22 cellular contexts compared by ENCODE assay signal in genomic region chr6:32903952-32904351, GRCh38. TPM values are rescaled to one million over a fixed set of nuclear protein-coding genes. Genes with fewer than 3 reads are reported as not detected.
A peak's percentile ranks its signal among the peaks of the same experiment; 100 is the strongest.
DNase-seq lines count a peak whose midpoint lies in the region; ATAC-seq, FAIRE-seq and TF ChIP-seq lines count a peak whose summit lies in the region.
"Had no signal": no experiment of that assay in that cellular context is flagged by ENCODE, and none has a peak within 500 bp of the region (broad histone marks: within the 10 kb centered on the region; RNA-seq: fewer than 3 reads in every experiment).

No MANE protein-coding gene starts in this region.

- H3K36me3 ChIP-seq in HEK293 (ENCODE audit: control insufficient read depth in 2 of 2, insufficient read depth in 1 of 2, low read length in 2 of 2) (peaks cover 0 to 9% of the 10 kb centered on the region in 2 experiments; a peak in 1 of 3 replicates), smooth muscle cell (ENCODE audit: low read depth) (no peaks in the 10 kb centered on the region)
- H3K36me3 ChIP-seq: BE2C had no signal

- no peaks in the 10 kb centered on the region for H3K27me3 ChIP-seq in smooth muscle cell (ENCODE audit: low read depth)
- H3K27me3 ChIP-seq: BLaER1 treated with 17β-estradiol and CSF1 and Interleukin-3, amounts not matched to agents 10 nM and 100 nM had no signal

- TF ChIP-seq POLR2A in A549 (IDR thresholded peaks at IDR 0.05; ENCODE audit: low read length): no peak

- H3K9ac ChIP-seq in smooth muscle cell (ENCODE audit: low read depth): no peak overlapping the region
- H3K9ac ChIP-seq: BLaER1 treated with 17β-estradiol and CSF1 and Interleukin-3, amounts not matched to agents 10 nM and 100 nM; GM23248 had no signal

- H3K27ac ChIP-seq in 22Rv1: peak overlapping the region; percentile 22
- H3K27ac ChIP-seq in A549: no peak overlapping the region
- no peak overlapping the region for H3K27ac ChIP-seq in HEK293 (ENCODE audit: extremely low read depth, low read depth, low read length)
- no peak overlapping the region for H3K27ac ChIP-seq in smooth muscle cell (ENCODE audit: low read depth)
- H3K27ac ChIP-seq: BLaER1 treated with 17β-estradiol and CSF1 and Interleukin-3, amounts not matched to agents 10 nM and 100 nM; GM23248 had no signal

- no peaks in the 10 kb centered on the region for H3K9me3 ChIP-seq in A549
- no peaks in the 10 kb centered on the region for H3K9me3 ChIP-seq in HEK293 (ENCODE audit: control insufficient read depth, insufficient read depth, low read depth, low read length)
- no peaks in the 10 kb centered on the region for H3K9me3 ChIP-seq in smooth muscle cell (replicated peaks; ENCODE audit: low read depth)
- H3K9me3 ChIP-seq: BE2C; BLaER1 treated with 17β-estradiol and CSF1 and Interleukin-3, amounts not matched to agents 10 nM and 100 nM had no signal

- no peak for ATAC-seq in A549

- H3K4me2 ChIP-seq in A549: peak overlapping the region; percentile 53; the same call in 2 of the 3 replicates
- H3K4me2 ChIP-seq in smooth muscle cell: no peak overlapping the region
- H3K4me2 ChIP-seq: BLaER1 treated with 17β-estradiol and CSF1 and Interleukin-3, amounts not matched to agents 10 nM and 100 nM had no signal

- H3K4me3 ChIP-seq in A549: no peak overlapping the region
- no peak overlapping the region for H3K4me3 ChIP-seq in HEK293 (ENCODE audit: low read depth, low read length)
- H3K4me3 ChIP-seq in smooth muscle cell: no peak overlapping the region
- H3K4me3 ChIP-seq: BLaER1 treated with 17β-estradiol and CSF1 and Interleukin-3, amounts not matched to agents 10 nM and 100 nM; GM23248 had no signal

- TF ChIP-seq RAD21 in A549 (conservative IDR thresholded peaks at IDR 0.05 in 1 of 2, IDR thresholded peaks at IDR 0.05 in 1 of 2): no peak

- H2AFZ ChIP-seq in smooth muscle cell (ENCODE audit: low read depth): no peak overlapping the region
- H2AFZ ChIP-seq: GM23248 had no signal

- POLR2A ChIA-PET in A549 (lab: Yijun Ruan, JAX): interaction anchor here (1.0 kb wide), 1 partner anchor 68 kb away, joined by 5 read pairs; no protein-coding TSS in a partner anchor
- POLR2A ChIA-PET in HEK293 (lab: Yijun Ruan, JAX): interaction anchor here (3.8 to 5.2 kb wide), 2 partner anchors 9 to 67 kb away, joined by 34 to 37 read pairs; no protein-coding TSS in a partner anchor

- CTCF ChIA-PET in A549 (lab: Yijun Ruan, JAX): interaction anchor here (0.8 to 3.3 kb wide), 8 partner anchors 10 to 82 kb away, joined by 3 to 10 read pairs (median 4); partner anchors contain the start of gene HLA-DMA
- CTCF ChIA-PET in HEK293 (lab: Yijun Ruan, JAX): interaction anchor here (0.6 to 6.0 kb wide), 12 partner anchors 9 to 1766 kb away, joined by 3 to 42 read pairs (median 3); partner anchors contain the start of gene HLA-DMA

- H4K20me1 ChIP-seq in smooth muscle cell (ENCODE audit: low read depth): no peaks in the 10 kb centered on the region
- H4K20me1 ChIP-seq: BLaER1 treated with 17β-estradiol and CSF1 and Interleukin-3, amounts not matched to agents 10 nM and 100 nM had no signal

- no peak for TF ChIP-seq EP300 in A549 (IDR thresholded peaks at IDR 0.05)

- TF ChIP-seq CTCF in 22Rv1 (IDR thresholded peaks at IDR 0.05) (no peak), A549 (IDR thresholded peaks at IDR 0.05) (no peak), HEK293 (tag by site-specific recombination; IDR thresholded peaks at IDR 0.05) (no peak), smooth muscle cell (IDR thresholded peaks at IDR 0.05; ENCODE audit: borderline replicate concordance, insufficient read depth, poor library complexity, severe bottlenecking) (no peak)

- H3K4me1 ChIP-seq in A549 (peaks cover 59% of the 10 kb centered on the region), HEK293 (ENCODE audit: control insufficient read depth, insufficient read depth, low read length) (peaks cover 11% of the 10 kb centered on the region), smooth muscle cell (ENCODE audit: low read depth) (no peaks in the 10 kb centered on the region)
- H3K4me1 ChIP-seq: BE2C; BLaER1 treated with 17β-estradiol and CSF1 and Interleukin-3, amounts not matched to agents 10 nM and 100 nM had no signal

- no peaks in the 10 kb centered on the region for H3F3A ChIP-seq in smooth muscle cell (ENCODE audit: low read depth)

- no peak for FAIRE-seq in A549 (lab: Jason Lieb, UNC)
- FAIRE-seq: A204.1, GM12891, GM18507, H1 had no signal

- H3K79me2 ChIP-seq in smooth muscle cell (ENCODE audit: low read depth): peaks cover 1% of the 10 kb centered on the region

- DNase-seq in A549 (ENCODE audit: low read depth in 1 of 2, low spot score in 1 of 2) (no peak), renal cortical epithelial cell (ENCODE audit: low read depth) (peak; percentile 9), SKM-1 treated with dmso at 0.1 percent for 144 hours (lab: John Stamatoyannopoulos, UW; ENCODE audit: unreplicated experiment) (no peak), smooth muscle cell (lab: John Stamatoyannopoulos, UW; ENCODE audit: unreplicated experiment) (no peak)
- DNase-seq: ACHN; AML-193; BE2C; CD4-positive, alpha-beta T cell; CD8-positive, alpha-beta memory T cell; DMS53; DMS79 treated with DMSO at 0.1 percent for 48 hours; GF-D8; GM23248; H7; HCEC 1CT had no signal

TF ChIP-seq in A549, 52 proteins besides CTCF, POLR2A, EP300 and RAD21 (continues in another document):
- no peak for TF ChIP-seq TFCP2L1 (CRISPR knock-in tag; IDR thresholded peaks at IDR 0.05)
- TF ChIP-seq CHD4 (IDR thresholded peaks at IDR 0.05; ENCODE audit: borderline replicate concordance): no peak
- TF ChIP-seq EHF (CRISPR knock-in tag; IDR thresholded peaks at IDR 0.05): no peak
- no peak for TF ChIP-seq GATA3 (IDR thresholded peaks at IDR 0.05; ENCODE audit: borderline replicate concordance)
- TF ChIP-seq FOSB (CRISPR knock-in tag; IDR thresholded peaks at IDR 0.05): no peak

TF ChIP-seq in HEK293, 187 proteins besides CTCF, POLR2A, EP300 and RAD21 (continues in another document):
- 0 out of 2 replicates have a peak, but pooled peaks have one; percentile 11 for TF ChIP-seq GLI2 (tag by site-specific recombination; IDR thresholded peaks at IDR 0.05; ENCODE audit: borderline replicate concordance, low read depth)
- TF ChIP-seq IKZF3 (tag by site-specific recombination; IDR thresholded peaks at IDR 0.05): peak; percentile 48; the same call in 1 of the 2 replicates
- no peak for TF ChIP-seq ZNF174 (tag by site-specific recombination; IDR thresholded peaks at IDR 0.05)
- 0 out of 2 replicates have a peak, but pooled peaks have one; percentile 33 for TF ChIP-seq ZBTB44 (tag by site-specific recombination; IDR thresholded peaks at IDR 0.05)

RNA-seq across cellular contexts. Expression of gene HLA-DMB, which starts 36.9 kb away (rescaled TPM):
- 14.3 and 21.6 TPM in 2 replicates for polyA plus RNA-seq in A549 (2011; rRNA removed)
- polyA plus RNA-seq in A549 (2012; cell fraction: cytosol; rRNA removed): 2.8 and 3.4 TPM in 2 replicates
- 2.4 and 2.6 TPM in 2 replicates for polyA plus RNA-seq in A549 (2012; cell fraction: nucleus; rRNA removed)
- polyA plus RNA-seq in A549 (2017; fragmentation: RNase III; extraction: RNeasy Plus Mini Kit Qiagen cat#74134 plus additional on column Dnase treatment): 2.1 to 3.7 TPM (median 3.0 TPM) in 3 replicates
- polyA minus RNA-seq in A549 (2011; rRNA and poly(A)+ RNA removed): 5.6 and 12.2 TPM in 2 replicates
- 2.1 and 18.9 TPM in 2 replicates for total RNA-seq in renal cortical epithelial cell
- total RNA-seq in smooth muscle cell: not detected in 2 replicates
- polyA plus RNA-seq in smooth muscle cell: not detected in 2 replicates
- total RNA-seq: GM23248 had no signal
- polyA plus RNA-seq: GM23248 had no signal

RNA-seq across cellular contexts. Expression of gene HLA-DMA, which starts 48.9 kb away (rescaled TPM):
- 5.6 and 7.0 TPM in 2 replicates for polyA plus RNA-seq in A549 (2011; rRNA removed)
- polyA plus RNA-seq in A549 (2012; cell fraction: cytosol; rRNA removed): 2.7 and 3.4 TPM in 2 replicates
- 4.2 and 7.4 TPM in 2 replicates for polyA plus RNA-seq in A549 (2012; cell fraction: nucleus; rRNA removed)
- polyA plus RNA-seq in A549 (2017; fragmentation: RNase III; extraction: RNeasy Plus Mini Kit Qiagen cat#74134 plus additional on column Dnase treatment): 2.5 to 2.8 TPM (median 2.5 TPM) in 3 replicates
- 4.2 and 5.5 TPM in 2 replicates for polyA minus RNA-seq in A549 (2011; rRNA and poly(A)+ RNA removed)
- 1.9 and 6.1 TPM in 2 replicates for total RNA-seq in renal cortical epithelial cell
- total RNA-seq in smooth muscle cell: 0.90 and 3.1 TPM in 2 replicates
- 4.0 and 4.8 TPM in 2 replicates for polyA plus RNA-seq in smooth muscle cell

RNA-seq across cellular contexts. Expression of gene PSMB9, which starts 50.0 kb away (rescaled TPM):
- polyA plus RNA-seq in A549 (2011; rRNA removed) (11.7 and 12.5 TPM in 2 replicates), A549 (2017; fragmentation: RNase III; extraction: RNeasy Plus Mini Kit Qiagen cat#74134 plus additional on column Dnase treatment) (9.2 to 18.9 TPM (median 12.0 TPM) in 3 replicates), smooth muscle cell (1.7 and 2.2 TPM in 2 replicates)
- polyA plus RNA-seq in A549 (2012; cell fraction: cytosol; rRNA removed): 39.1 TPM in 2 replicates
- polyA plus RNA-seq in A549 (2012; cell fraction: nucleus; rRNA removed): 18.5 and 19.2 TPM in 2 replicates
- polyA minus RNA-seq in A549 (2011; rRNA and poly(A)+ RNA removed): 8.1 and 8.9 TPM in 2 replicates
- total RNA-seq in renal cortical epithelial cell (8.3 and 52.1 TPM in 2 replicates), smooth muscle cell (0.63 TPM in 1 of 2 replicates, not detected in the other)
- total RNA-seq: H7 had no signal

RNA-seq across cellular contexts. Expression of gene TAP1, which starts 50.4 kb away (rescaled TPM):
- 21.2 and 28.2 TPM in 2 replicates for polyA plus RNA-seq in A549 (2011; rRNA removed)
- polyA plus RNA-seq in A549 (2012; cell fraction: cytosol; rRNA removed): 16.4 and 19.8 TPM in 2 replicates
- polyA plus RNA-seq in A549 (2012; cell fraction: nucleus; rRNA removed): 24.1 and 26.7 TPM in 2 replicates
- 19.0 to 25.8 TPM (median 21.4 TPM) in 3 replicates for polyA plus RNA-seq in A549 (2017; fragmentation: RNase III; extraction: RNeasy Plus Mini Kit Qiagen cat#74134 plus additional on column Dnase treatment)
- polyA minus RNA-seq in A549 (2011; rRNA and poly(A)+ RNA removed): 24.5 and 30.3 TPM in 2 replicates
- 57.6 and 124 TPM in 2 replicates for total RNA-seq in renal cortical epithelial cell
- total RNA-seq in smooth muscle cell: 11.2 and 13.7 TPM in 2 replicates
- polyA plus RNA-seq in smooth muscle cell: 18.4 and 22.4 TPM in 2 replicates
